In the genomic region with DNA sequence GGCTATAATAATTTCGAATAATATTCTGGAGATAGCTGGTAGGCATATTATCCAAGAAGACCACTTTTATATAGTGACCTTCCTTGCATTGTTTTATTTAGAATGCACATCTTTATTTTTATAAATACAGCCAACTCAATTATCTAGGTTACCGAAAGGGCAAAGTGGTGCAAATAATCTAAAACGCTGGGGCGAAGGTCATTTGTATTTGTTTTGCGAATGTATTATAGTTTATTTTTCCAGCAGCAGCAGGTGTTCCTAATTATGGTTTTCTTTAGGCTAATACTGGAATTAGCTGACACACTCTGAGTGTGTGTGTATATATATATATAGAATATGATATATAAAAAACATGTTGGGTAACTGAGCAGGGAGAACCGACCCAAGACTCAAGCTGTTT, we compare ENCODE assay signal across 16 cellular contexts. TPM values are rescaled to one million over a fixed set of nuclear protein-coding genes. Genes with fewer than 3 reads are reported as not detected.
DNase-seq lines count a peak whose midpoint lies in the region; ATAC-seq and TF ChIP-seq lines count a peak whose summit lies in the region.
"Had no signal": no experiment of that assay in that cellular context is flagged by ENCODE, and none has a peak within 500 bp of the region (broad histone marks: within the 10 kb centered on the region; RNA-seq: fewer than 3 reads in every experiment).

No MANE protein-coding gene starts in this region.

- H3F3A ChIP-seq in smooth muscle cell (ENCODE audit: low read depth): no peaks in the 10 kb centered on the region

- no peaks in the 10 kb centered on the region for H3K4me1 ChIP-seq in smooth muscle cell (ENCODE audit: low read depth)
- H3K4me1 ChIP-seq: BLaER1, HAP-1 had no signal

- WGBS in smooth muscle cell (ENCODE audit: low lambda C conversion rate): 89% methylated on average over 6 of the region's 6 CpGs

- H3K27ac ChIP-seq in smooth muscle cell (ENCODE audit: low read depth): no peak overlapping the region
- H3K27ac ChIP-seq: BLaER1 had no signal

- H3K27me3 Mint-ChIP-seq in activated T-cell treated with anti-CD3 and anti-CD28 coated beads, Interleukin-2, amount 50 U/mL, for 72 hours (ENCODE audit: low read depth): peaks cover 53% of the 10 kb centered on the region

- H3K79me2 ChIP-seq in smooth muscle cell (ENCODE audit: low read depth): no peaks in the 10 kb centered on the region

- no peak overlapping the region for H3K4me3 Mint-ChIP-seq in activated T-cell treated with anti-CD3 and anti-CD28 coated beads, Interleukin-2, amount 50 U/mL, for 72 hours
- H3K4me3 Mint-ChIP-seq: CD8-positive, alpha-beta memory T cell; HFFc6 had no signal

- peak overlapping the region; percentile 25 for H3K27ac Mint-ChIP-seq in activated T-cell treated with anti-CD3 and anti-CD28 coated beads, Interleukin-2, amount 50 U/mL, for 72 hours
- H3K27ac Mint-ChIP-seq: HFFc6 had no signal

- no peak for ATAC-seq in activated T-cell treated with anti-CD3 and anti-CD28 coated beads, Interleukin-2, amount 50 U/mL, for 72 hours (replicated peaks in 1 of 2)
- no peak for ATAC-seq in GM19452 (IDR thresholded peaks at IDR 0.05; ENCODE audit: unreplicated experiment)
- no peak for ATAC-seq in GM19463 (IDR thresholded peaks at IDR 0.05; ENCODE audit: unreplicated experiment)

- no peak overlapping the region for H3K4me3 ChIP-seq in smooth muscle cell
- H3K4me3 ChIP-seq: BLaER1, GM12878, HAP-1 had no signal

- no peak for TF ChIP-seq CTCF in smooth muscle cell (IDR thresholded peaks at IDR 0.05; ENCODE audit: borderline replicate concordance, insufficient read depth, poor library complexity, severe bottlenecking)

- no peaks in the 10 kb centered on the region for H3K36me3 Mint-ChIP-seq in activated T-cell treated with anti-CD3 and anti-CD28 coated beads, Interleukin-2, amount 50 U/mL, for 72 hours (ENCODE audit: insufficient read depth in 2 of 2)
- H3K36me3 Mint-ChIP-seq: CD8-positive, alpha-beta memory T cell had no signal

- peaks cover 28% of the 10 kb centered on the region for H3K4me1 Mint-ChIP-seq in activated T-cell treated with anti-CD3 and anti-CD28 coated beads, Interleukin-2, amount 50 U/mL, for 72 hours (ENCODE audit: low read depth)
- H3K4me1 Mint-ChIP-seq: CD8-positive, alpha-beta memory T cell had no signal

- no peaks in the 10 kb centered on the region for H3K27me3 ChIP-seq in smooth muscle cell (ENCODE audit: low read depth)

- H3K9me3 Mint-ChIP-seq in activated T-cell treated with anti-CD3 and anti-CD28 coated beads, Interleukin-2, amount 50 U/mL, for 72 hours: no peaks in the 10 kb centered on the region
- H3K9me3 Mint-ChIP-seq: CD8-positive, alpha-beta memory T cell; HFFc6 had no signal

- H4K20me1 ChIP-seq in smooth muscle cell (ENCODE audit: low read depth): no peaks in the 10 kb centered on the region
- H4K20me1 ChIP-seq: BLaER1 had no signal

- DNase-seq in NCI-H1105 treated with DMSO at 0.1 percent for 48 hours (lab: John Stamatoyannopoulos, UW) (peak; percentile 42), NCI-H1105 (lab: John Stamatoyannopoulos, UW) (no peak), activated T-cell treated with anti-CD3 and anti-CD28 coated beads for 4 hours (no peak), NCI-H146 treated with DMSO at 0.1 percent for 48 hours (lab: John Stamatoyannopoulos, UW; ENCODE audit: unreplicated experiment) (peak; percentile 60), smooth muscle cell (lab: John Stamatoyannopoulos, UW; ENCODE audit: unreplicated experiment) (no peak)
- no peak for DNase-seq in activated T-cell treated with anti-CD3 and anti-CD28 coated beads, Interleukin-2, amount 50 U/mL, for 72 hours
- DNase-seq: 8988T; AML-193; CD8-positive, alpha-beta memory T cell; DMS79; HFFc6 had no signal

- H3K4me2 ChIP-seq in smooth muscle cell: peak overlapping the region; percentile 57
- H3K4me2 ChIP-seq: BLaER1 had no signal

- H3K9ac ChIP-seq in smooth muscle cell (ENCODE audit: low read depth): no peak overlapping the region
- H3K9ac ChIP-seq: BLaER1 had no signal

- H3K9me3 ChIP-seq in smooth muscle cell (replicated peaks; ENCODE audit: low read depth): peaks cover 4% of the 10 kb centered on the region
- H3K9me3 ChIP-seq: BLaER1, HAP-1 had no signal

- no peak overlapping the region for H2AFZ ChIP-seq in smooth muscle cell (ENCODE audit: low read depth)

- no peaks in the 10 kb centered on the region for H3K36me3 ChIP-seq in smooth muscle cell (ENCODE audit: low read depth)
- H3K36me3 ChIP-seq: BLaER1, HAP-1 had no signal

RNA-seq across cellular contexts. Expression of gene RAP2C, which starts 48.1 kb away (rescaled TPM):
- 10 to 100 TPM; 43.4 to 52.0 TPM for total RNA-seq in activated T-cell treated with anti-CD3 and anti-CD28 coated beads, Interleukin-2, amount 50 U/mL, for 72 hours
- total RNA-seq in smooth muscle cell: 59.1 and 59.2 TPM in 2 replicates
- polyA plus RNA-seq in smooth muscle cell: 17.4 and 21.3 TPM in 2 replicates

Comparison
In these comparisons a context has a peak if more than half of its experiments do, and no peak if none do; other contexts are left out.
1. DNase-seq: peak in NCI-H1105 treated with DMSO at 0.1 percent for 48 hours (single experiment) and NCI-H146 treated with DMSO at 0.1 percent for 48 hours (single experiment); none in NCI-H1105 (single experiment), activated T-cell treated with anti-CD3 and anti-CD28 coated beads, Interleukin-2, amount 50 U/mL, for 72 hours (0 of 2), activated T-cell treated with anti-CD3 and anti-CD28 coated beads for 4 hours (single experiment) and smooth muscle cell (single experiment).